Comparison of ENCODE assay signal across 8 cellular contexts in genomic region chr10:6086375-6087233, GRCh38. TPM values are rescaled to one million over a fixed set of nuclear protein-coding genes. Genes with fewer than 3 reads are reported as not detected.
DNase-seq lines count a peak whose midpoint lies in the region; ATAC-seq and TF ChIP-seq lines count a peak whose summit lies in the region.

No MANE protein-coding gene starts in this region.

- H2AFZ ChIP-seq in KMS-11 (ENCODE audit: low read depth) (no peak overlapping the region; the same call in 1 of the 2 replicates), neural progenitor cell (replicated peaks) (peak overlapping the region; percentile 58)

- peaks cover 80% of the 10 kb centered on the region for H3K4me1 ChIP-seq in CD4-positive, CD25-positive, alpha-beta regulatory T cell (ENCODE audit: control insufficient read depth, insufficient read depth, low read length, poor library complexity, severe bottlenecking)
- peaks cover 16% of the 10 kb centered on the region for H3K4me1 ChIP-seq in KMS-11 (ENCODE audit: low read depth, poor library complexity, severe bottlenecking)
- H3K4me1 ChIP-seq in neural progenitor cell, result peaks cover 15% of the 10 kb centered on the region

- H3K9me3 ChIP-seq in CD4-positive, CD25-positive, alpha-beta regulatory T cell (ENCODE audit: control insufficient read depth in 2 of 2, low read length in 2 of 2), result no peaks in the 10 kb centered on the region
- no peaks in the 10 kb centered on the region for H3K9me3 ChIP-seq in neural progenitor cell (ENCODE audit: low read depth)

- TF ChIP-seq CTCF in KMS-11 (conservative IDR thresholded peaks at IDR 0.05; ENCODE audit: low read depth, low read length), result peak; percentile 77
- peak; percentile 94 for TF ChIP-seq CTCF in neural progenitor cell (IDR thresholded peaks at IDR 0.05)

- no peaks in the 10 kb centered on the region for H3K27me3 Mint-ChIP-seq in CD4-positive, CD25-positive, alpha-beta regulatory T cell
- peaks cover 13% of the 10 kb centered on the region for H3K27me3 Mint-ChIP-seq in neural progenitor cell (ENCODE audit: insufficient read depth, low read depth)

- H3K36me3 ChIP-seq in CD4-positive, CD25-positive, alpha-beta regulatory T cell (ENCODE audit: control insufficient read depth, insufficient read depth, low read length), result no peaks in the 10 kb centered on the region
- no peaks in the 10 kb centered on the region for H3K36me3 ChIP-seq in KMS-11 (ENCODE audit: insufficient read depth)
- no peaks in the 10 kb centered on the region for H3K36me3 ChIP-seq in neural progenitor cell

- H3K9ac ChIP-seq in KMS-11 (no peak overlapping the region), neural progenitor cell (no peak overlapping the region)

- H3K27ac Mint-ChIP-seq in CD4-positive, CD25-positive, alpha-beta regulatory T cell, result peak overlapping the region; percentile 93 to 98 (median 95)
- no peak overlapping the region for H3K27ac Mint-ChIP-seq in neural progenitor cell

- H3K9me3 Mint-ChIP-seq in CD4-positive, CD25-positive, alpha-beta regulatory T cell, result peaks cover 0 to 5% (median 0%) of the 10 kb centered on the region in 7 donors
- peaks cover 8% of the 10 kb centered on the region for H3K9me3 Mint-ChIP-seq in neural progenitor cell

- peaks cover 26% of the 10 kb centered on the region for H3K79me2 ChIP-seq in KMS-11 (ENCODE audit: insufficient read depth, low read depth)
- H3K79me2 ChIP-seq in neural progenitor cell (ENCODE audit: low read depth), result peaks cover 25% of the 10 kb centered on the region

- DNase-seq in CD4-positive, CD25-positive, alpha-beta regulatory T cell, result peak; percentile 75 to 97 (median 89)
- DNase-seq in RPMI7951 (ENCODE audit: low read depth), result peak; percentile 90
- peak; percentile 82 for DNase-seq in activated T-helper 9 cell treated with anti-CD3 and anti-CD28 coated beads, Interleukin-2, amount 50 U/mL, for 16 hours (ENCODE audit: low read depth)
- DNase-seq in fibroblast of the conjunctiva (ENCODE audit: low read depth), result peak; percentile 80
- peak; percentile 93 for DNase-seq in neural progenitor cell (ENCODE audit: low spot score)
- DNase-seq in stimulated activated naive CD8-positive, alpha-beta T cell treated with anti-CD3 and anti-CD28 coated beads, Interleukin-15, Interleukin-2, amounts not matched to agents 100 U/mL and 50 U/mL, for 24 hours, result peak; percentile 91

- no peaks in the 10 kb centered on the region for H3K36me3 Mint-ChIP-seq in CD4-positive, CD25-positive, alpha-beta regulatory T cell
- no peaks in the 10 kb centered on the region for H3K36me3 Mint-ChIP-seq in neural progenitor cell

- H3K4me2 ChIP-seq in KMS-11, result no peak overlapping the region
- H3K4me2 ChIP-seq in neural progenitor cell, result no peak overlapping the region

- peak overlapping the region; percentile 79 for H3K27ac ChIP-seq in CD4-positive, CD25-positive, alpha-beta regulatory T cell (ENCODE audit: insufficient read depth, low read length, poor library complexity, severe bottlenecking)
- no peak overlapping the region for H3K27ac ChIP-seq in KMS-11
- no peak overlapping the region for H3K27ac ChIP-seq in neural progenitor cell

- peak overlapping the region; percentile 72 for H3K4me3 ChIP-seq in CD4-positive, CD25-positive, alpha-beta regulatory T cell (ENCODE audit: low read depth, low read length)
- H3K4me3 ChIP-seq in KMS-11 (IDR thresholded peaks at IDR 0.05; ENCODE audit: insufficient read depth, low read depth, low read length) (no peak overlapping the region), neural progenitor cell (no peak overlapping the region)

- peak overlapping the region; percentile 78 to 92 (median 90) for H3K4me3 Mint-ChIP-seq in CD4-positive, CD25-positive, alpha-beta regulatory T cell
- H3K4me3 Mint-ChIP-seq in neural progenitor cell, result no peak overlapping the region

- peak; percentile 53 to 57 for ATAC-seq in CD4-positive, CD25-positive, alpha-beta regulatory T cell (ENCODE audit: low read depth in 2 of 2)
- peak; percentile 40 for ATAC-seq in GM21360 (IDR thresholded peaks at IDR 0.05; ENCODE audit: unreplicated experiment)
- ATAC-seq in stimulated activated naive CD8-positive, alpha-beta T cell treated with anti-CD3 and anti-CD28 coated beads, Interleukin-15, Interleukin-2, amounts not matched to agents 100 U/mL and 50 U/mL, for 24 hours, result peak; percentile 39

- no peaks in the 10 kb centered on the region for H3K27me3 ChIP-seq in CD4-positive, CD25-positive, alpha-beta regulatory T cell (ENCODE audit: control insufficient read depth, insufficient read depth, low read length)
- no peaks in the 10 kb centered on the region for H3K27me3 ChIP-seq in KMS-11 (ENCODE audit: insufficient read depth, low read depth)
- H3K27me3 ChIP-seq in neural progenitor cell, result no peaks in the 10 kb centered on the region

- H3K4me1 Mint-ChIP-seq in CD4-positive, CD25-positive, alpha-beta regulatory T cell, result peaks cover 59 to 82% (median 69%) of the 10 kb centered on the region in 4 donors
- H3K4me1 Mint-ChIP-seq in neural progenitor cell, result peaks cover 27% of the 10 kb centered on the region

- H3F3A ChIP-seq in neural progenitor cell (ENCODE audit: low read depth), result no peaks in the 10 kb centered on the region

- H4K20me1 ChIP-seq in KMS-11 (ENCODE audit: insufficient read depth), result peaks cover 20% of the 10 kb centered on the region
- peaks cover 25% of the 10 kb centered on the region for H4K20me1 ChIP-seq in neural progenitor cell (ENCODE audit: low read depth)

RNA-seq across cellular contexts. Expression of gene RBM17, which starts 2.2 kb away (rescaled TPM):
- 168 TPM for total RNA-seq in CD4-positive, CD25-positive, alpha-beta regulatory T cell
- 10 to 100 TPM; 63.6 to 88.2 (median 65.7) TPM for polyA plus RNA-seq in CD4-positive, CD25-positive, alpha-beta regulatory T cell
- 39.4 and 40.2 TPM in 2 replicates for total RNA-seq in RPMI7951 (2014; rRNA removed; shearing (Covaris generic))
- 67.2 and 73.6 TPM in 2 replicates for total RNA-seq in neural progenitor cell (ENCODE audit: low replicate concordance)

RNA-seq across cellular contexts. Expression of gene IL2RA, which starts 24.4 kb away (rescaled TPM):
- total RNA-seq in CD4-positive, CD25-positive, alpha-beta regulatory T cell, result 220 TPM
- polyA plus RNA-seq in CD4-positive, CD25-positive, alpha-beta regulatory T cell, result 100 to 1,000 TPM; 159 to 261 (median 179) TPM
- not detected in 2 replicates for total RNA-seq in RPMI7951 (2014; rRNA removed; shearing (Covaris generic))
- not detected in 2 replicates for total RNA-seq in neural progenitor cell (ENCODE audit: low replicate concordance)

Comparison
In these comparisons a context has a peak if more than half of its experiments do, and no peak if none do; other contexts are left out.
1. RNA of gene IL2RA, which starts 24.4 kb away (total RNA-seq): 220 TPM in CD4-positive, CD25-positive, alpha-beta regulatory T cell (single experiment); not detected in RPMI7951 and not detected in neural progenitor cell; every median in the first group is over 100 times any median in the second.
2. Peak in every context shown above with its lines, with median percentiles within 50 percentile points of each other: ATAC-seq and DNase-seq.